15 cellular contexts compared by ENCODE assay signal in the genomic region with DNA sequence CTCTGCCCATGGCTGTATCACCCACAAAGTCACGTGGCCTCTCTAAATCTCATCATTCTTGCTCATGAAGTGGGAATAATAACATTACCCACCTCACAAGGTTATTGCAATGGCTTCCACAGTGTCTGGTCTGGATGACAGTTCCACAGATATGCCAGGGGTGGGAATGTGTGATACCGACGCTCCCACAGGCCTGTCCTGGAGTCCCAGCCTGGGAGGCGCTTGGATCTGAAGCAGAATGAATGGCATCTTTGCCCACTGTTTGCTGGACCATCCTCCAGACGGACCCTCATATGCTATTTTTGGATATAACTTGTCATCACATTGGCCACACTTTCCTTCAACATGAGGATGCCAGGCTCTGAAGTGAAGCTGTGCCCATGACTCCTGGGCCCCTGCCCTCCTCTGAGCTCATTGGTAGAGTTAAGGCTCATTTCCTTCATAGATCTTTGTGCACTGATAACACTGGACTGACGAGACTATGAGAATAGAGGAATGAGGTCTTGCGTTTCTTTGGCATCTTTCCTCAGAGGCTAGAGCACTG.
A peak's percentile ranks its signal among the peaks of the same experiment; 100 is the strongest.
DNase-seq lines count a peak whose midpoint lies in the region; ATAC-seq and TF ChIP-seq lines count a peak whose summit lies in the region.
"Had no signal": no experiment of that assay in that cellular context is flagged by ENCODE, and none has a peak within 500 bp of the region (broad histone marks: within the 10 kb centered on the region; RNA-seq: fewer than 3 reads in every experiment).

No MANE protein-coding gene starts in this region.

- H2AK5ac ChIP-seq in mesenchymal stem cell (ENCODE audit: low read length, severe bottlenecking) (no peak overlapping the region), mesendoderm (ENCODE audit: low read length) (no peak overlapping the region)

- no peak overlapping the region for H2BK120ac ChIP-seq in mesenchymal stem cell (ENCODE audit: low read depth, low read length)
- no peak overlapping the region for H2BK120ac ChIP-seq in mesendoderm (ENCODE audit: low read depth, low read length)

- H3K36me3 ChIP-seq in heart right ventricle (no peaks in the 10 kb centered on the region), esophagus muscularis mucosa (no peaks in the 10 kb centered on the region), mesenchymal stem cell (ENCODE audit: control insufficient read depth in 1 of 2, insufficient read depth in 2 of 2, low read depth in 1 of 2, low read length in 2 of 2) (no peaks in the 10 kb centered on the region), mesendoderm (ENCODE audit: control insufficient read depth, insufficient read depth, low read length) (no peaks in the 10 kb centered on the region)
- H3K36me3 ChIP-seq: BLaER1, HAP-1 had no signal

- no peak overlapping the region for H3K4me3 ChIP-seq in heart right ventricle
- H3K4me3 ChIP-seq in esophagus muscularis mucosa: no peak overlapping the region
- H3K4me3 ChIP-seq in mesenchymal stem cell (ENCODE audit: insufficient read depth in 1 of 2, low read depth in 1 of 2, low read length in 2 of 2): no peak overlapping the region
- H3K4me3 ChIP-seq in mesendoderm (ENCODE audit: low read length): no peak overlapping the region
- H3K4me3 ChIP-seq: BLaER1, HAP-1 had no signal

- no peak for TF ChIP-seq POLR2A in esophagus muscularis mucosa (IDR thresholded peaks at IDR 0.05; ENCODE audit: low read depth)

- H4K5ac ChIP-seq in mesendoderm (ENCODE audit: low read length): no peak overlapping the region

- no peak overlapping the region for H3K14ac ChIP-seq in mesenchymal stem cell (ENCODE audit: low read length in 2 of 2)

- no peak overlapping the region for H3K23ac ChIP-seq in mesenchymal stem cell (ENCODE audit: low read length in 2 of 2)
- H3K23ac ChIP-seq in mesendoderm (ENCODE audit: low read length): no peak overlapping the region

- intact Hi-C loops in heart right ventricle (cut with DNase I) (loop anchor here in 5 of 10 donors (10.0 kb wide), 3 partner anchors 376 to 456 kb away; partner anchors contain the start of gene CXCL12 (in 3 of the 5)), Right ventricle myocardium superior (cut with DNase I) (no loop called here), esophagus muscularis mucosa (cut with DNase I) (no loop called here)

- H2AFZ ChIP-seq in mesenchymal stem cell (ENCODE audit: low read depth, low read length): no peak overlapping the region

- no peak overlapping the region for H3K27ac ChIP-seq in heart right ventricle
- H3K27ac ChIP-seq in esophagus muscularis mucosa (replicated peaks in 1 of 4): no peak overlapping the region
- H3K27ac ChIP-seq in mesenchymal stem cell (ENCODE audit: low read length, poor library complexity, severe bottlenecking): no peak overlapping the region
- no peak overlapping the region for H3K27ac ChIP-seq in mesendoderm (ENCODE audit: low read depth, low read length)
- H3K27ac ChIP-seq: BLaER1 had no signal

- H3K9ac ChIP-seq in mesenchymal stem cell (ENCODE audit: low read length): no peak overlapping the region
- H3K9ac ChIP-seq in mesendoderm (ENCODE audit: low read length): no peak overlapping the region
- H3K9ac ChIP-seq: BLaER1 had no signal

- H4K8ac ChIP-seq in mesenchymal stem cell (ENCODE audit: low read length) (no peak overlapping the region), mesendoderm (ENCODE audit: low read depth, low read length) (no peak overlapping the region)

- peak in 7 of 8 donors; percentile 17 to 69 (median 44) for ATAC-seq in heart right ventricle
- no peak for ATAC-seq in Right ventricle myocardium superior (ENCODE audit: poor library complexity)

- H3K79me2 ChIP-seq in mesendoderm (ENCODE audit: control insufficient read depth, insufficient read depth, low read length): no peaks in the 10 kb centered on the region

- TF ChIP-seq EP300 in esophagus muscularis mucosa (IDR thresholded peaks at IDR 0.05): no peak

- no peaks in the 10 kb centered on the region for H3K79me1 ChIP-seq in mesenchymal stem cell (replicated peaks; ENCODE audit: low read length, poor library complexity, severe bottlenecking)
- H3K79me1 ChIP-seq in mesendoderm (ENCODE audit: low read length): no peaks in the 10 kb centered on the region

- H2BK12ac ChIP-seq in mesenchymal stem cell (ENCODE audit: low read length in 2 of 2): no peak overlapping the region

- H4K91ac ChIP-seq in mesenchymal stem cell (ENCODE audit: low read length): no peak overlapping the region

- H3K27me3 ChIP-seq in heart right ventricle (no peaks in the 10 kb centered on the region), esophagus muscularis mucosa (no peaks in the 10 kb centered on the region), mesenchymal stem cell (ENCODE audit: control insufficient read depth in 1 of 2, insufficient read depth in 1 of 2, low read length in 2 of 2) (peaks cover 11 to 17% of the 10 kb centered on the region in 2 experiments), mesendoderm (ENCODE audit: insufficient read depth, low read length, poor library complexity) (no peaks in the 10 kb centered on the region)
- H3K27me3 ChIP-seq: BLaER1 had no signal

- peaks cover 0 to 13% (median 4%) of the 10 kb centered on the region in 9 donors for H3K4me1 ChIP-seq in heart right ventricle
- H3K4me1 ChIP-seq in esophagus muscularis mucosa: no peaks in the 10 kb centered on the region
- peaks cover 7% of the 10 kb centered on the region for H3K4me1 ChIP-seq in mesenchymal stem cell (ENCODE audit: control insufficient read depth, insufficient read depth, low read depth, low read length)
- H3K4me1 ChIP-seq in mesendoderm (ENCODE audit: control insufficient read depth, low read depth, low read length): no peaks in the 10 kb centered on the region
- H3K4me1 ChIP-seq: Caco-2, HAP-1 had no signal

- DNase-seq in heart right ventricle (no peak), Right ventricle myocardium superior (no peak), esophagus muscularis mucosa (ENCODE audit: extremely low spot score) (peak; percentile 75), mesenchymal stem cell (no peak), putamen (ENCODE audit: low spot score) (no peak), mesendoderm (no peak), superior temporal gyrus (ENCODE audit: extremely low spot score) (no peak)
- DNase-seq: 8988T; AML-193; Caco-2; CD8-positive, alpha-beta memory T cell; DND-41; GDM1 had no signal

- no peak overlapping the region for H3K56ac ChIP-seq in mesendoderm (ENCODE audit: low read length)

- 56 to 60% methylated on average over 7 of the region's 7 CpGs for WGBS in heart right ventricle, 2 donors
- 86% methylated on average over 6 of the region's 7 CpGs for WGBS in esophagus muscularis mucosa
- 87% methylated on average over 7 of the region's 7 CpGs for WGBS in mesenchymal stem cell
- WGBS in mesendoderm (ENCODE audit: extremely low coverage, insufficient coverage, low lambda C conversion rate): no CpG with 5 or more reads among the region's 7 CpGs

- H3K18ac ChIP-seq in mesenchymal stem cell (ENCODE audit: low read depth in 1 of 2, low read length in 2 of 2): no peak overlapping the region
- no peak overlapping the region for H3K18ac ChIP-seq in mesendoderm (ENCODE audit: low read length)

- TF ChIP-seq CTCF in heart right ventricle (IDR thresholded peaks at IDR 0.05) (no peak), esophagus muscularis mucosa (IDR thresholded peaks at IDR 0.05) (no peak)

- H3K4me2 ChIP-seq in mesenchymal stem cell (ENCODE audit: low read length, poor library complexity, severe bottlenecking) (no peak overlapping the region), mesendoderm (ENCODE audit: low read length) (no peak overlapping the region)
- H3K4me2 ChIP-seq: BLaER1 had no signal

- no peak overlapping the region for H3K4ac ChIP-seq in mesenchymal stem cell (ENCODE audit: low read depth in 1 of 2, low read length in 2 of 2)
- no peak overlapping the region for H3K4ac ChIP-seq in mesendoderm (ENCODE audit: low read depth, low read length)

- H2BK5ac ChIP-seq in mesenchymal stem cell (ENCODE audit: low read depth, low read length, poor library complexity, severe bottlenecking) (no peak overlapping the region), mesendoderm (ENCODE audit: low read length) (no peak overlapping the region)

- H3K9me3 ChIP-seq in heart right ventricle: no peaks in the 10 kb centered on the region
- no peaks in the 10 kb centered on the region for H3K9me3 ChIP-seq in esophagus muscularis mucosa
- H3K9me3 ChIP-seq in mesenchymal stem cell (ENCODE audit: control insufficient read depth, low read length): no peaks in the 10 kb centered on the region
- H3K9me3 ChIP-seq: BLaER1, Caco-2, HAP-1 had no signal

- H2BK15ac ChIP-seq in mesenchymal stem cell (ENCODE audit: low read depth, poor library complexity, severe bottlenecking) (peak overlapping the region; percentile 75), mesendoderm (replicated peaks; ENCODE audit: low read depth) (no peak overlapping the region)
